In genomic region chr22:47022475-47022874, GRCh38 we compare ENCODE assay signal across 17 cellular contexts.
"Had no signal": no experiment of that assay in that cellular context is flagged by ENCODE, and none has a peak within 500 bp of the region (broad histone marks: within the 10 kb centered on the region; RNA-seq: fewer than 3 reads in every experiment).

No MANE protein-coding gene starts in this region.

- H3K4me1 ChIP-seq: ascending aorta, colonic mucosa, psoas muscle had no signal

- H3K4me3 Mint-ChIP-seq: activated CD4-positive, alpha-beta T cell treated with anti-CD3 and anti-CD28 coated beads, Interleukin-2, amount 10 ng/mL, durations not matched to agents 7 days and 5 days; central memory CD8-positive, alpha-beta T cell; endodermal cell; naive thymus-derived CD4-positive, alpha-beta T cell; stimulated activated memory B cell treated with anti-CD40 and anti-IgM and Interleukin-4, amounts not matched to agents 10 μg/mL and 1 μg/mL and 100 μg/mL, for 72 hours; T-helper 2 cell treated with Interferon-gamma antibody and Interleukin-4, amounts not matched to agents 5 μg/mL and 100 μg/mL, for 36 hours had no signal

- H3K4me1 Mint-ChIP-seq: activated CD4-positive, alpha-beta T cell treated with anti-CD3 and anti-CD28 coated beads, Interleukin-2, amount 10 ng/mL, durations not matched to agents 7 days and 5 days; endodermal cell had no signal

- ATAC-seq: left cardiac atrium; naive thymus-derived CD4-positive, alpha-beta T cell; psoas muscle; right cardiac atrium; stimulated activated memory B cell treated with anti-CD40 and anti-IgM and Interleukin-4, amounts not matched to agents 10 μg/mL and 1 μg/mL and 100 μg/mL, for 72 hours had no signal

- H3K27ac ChIP-seq: ascending aorta, colonic mucosa, epithelial cell of prostate, ovary, psoas muscle, thyroid gland had no signal

- H3K9me3 Mint-ChIP-seq: central memory CD8-positive, alpha-beta T cell had no signal

- H3K27me3 ChIP-seq: ascending aorta, colonic mucosa, ovary, thyroid gland had no signal

- H3K36me3 ChIP-seq: ascending aorta, colonic mucosa, ovary, thyroid gland had no signal

- H3K9me3 ChIP-seq: ascending aorta, colonic mucosa, ovary, psoas muscle, thyroid gland had no signal

- H3K4me3 ChIP-seq: ascending aorta, colonic mucosa, ovary, psoas muscle, thyroid gland had no signal

- H3K27ac Mint-ChIP-seq: activated CD4-positive, alpha-beta T cell treated with anti-CD3 and anti-CD28 coated beads, Interleukin-2, amount 10 ng/mL, durations not matched to agents 7 days and 5 days; endodermal cell; stimulated activated memory B cell treated with anti-CD40 and anti-IgM and Interleukin-4, amounts not matched to agents 10 μg/mL and 1 μg/mL and 100 μg/mL, for 72 hours; T-helper 2 cell treated with Interferon-gamma antibody and Interleukin-4, amounts not matched to agents 5 μg/mL and 100 μg/mL, for 36 hours had no signal

- DNase-seq: activated CD4-positive, alpha-beta T cell treated with anti-CD3 and anti-CD28 coated beads, Interleukin-2, amount 10 ng/mL, durations not matched to agents 7 days and 5 days; colonic mucosa; endodermal cell; hippocampal formation; left cardiac atrium; mesendoderm; naive thymus-derived CD4-positive, alpha-beta T cell; psoas muscle; right cardiac atrium; stimulated activated CD4-positive, alpha-beta T cell treated with anti-CD3 and anti-CD28 coated beads, Interleukin-4, amount 100 ng/mL, for 1 hour; thyroid gland had no signal

- H3K27me3 Mint-ChIP-seq: activated CD4-positive, alpha-beta T cell treated with anti-CD3 and anti-CD28 coated beads, Interleukin-2, amount 10 ng/mL, durations not matched to agents 7 days and 5 days; central memory CD8-positive, alpha-beta T cell; naive thymus-derived CD4-positive, alpha-beta T cell; stimulated activated memory B cell treated with anti-CD40 and anti-IgM and Interleukin-4, amounts not matched to agents 10 μg/mL and 1 μg/mL and 100 μg/mL, for 72 hours had no signal
